11 cellular contexts compared by ENCODE assay signal in the genomic region with DNA sequence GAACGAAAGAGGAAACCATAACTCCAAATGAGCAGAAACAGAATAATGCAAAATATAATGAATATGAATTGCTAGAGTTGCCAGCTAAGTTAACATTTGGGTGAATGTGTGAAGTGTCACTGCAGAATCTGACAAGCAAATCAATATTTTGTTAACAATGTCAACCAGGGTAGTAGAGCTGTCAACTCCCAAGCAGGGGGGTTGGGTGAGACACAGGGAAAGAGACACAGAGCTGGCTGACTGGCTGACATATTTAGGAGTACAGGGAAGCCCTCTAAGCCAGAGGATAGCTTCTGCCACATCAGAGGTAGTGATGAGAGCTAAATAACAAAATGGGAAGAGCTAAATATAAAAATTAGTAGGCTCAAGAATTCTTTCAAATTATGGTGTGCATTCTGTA.
"Had no signal": no experiment of that assay in that cellular context is flagged by ENCODE, and none has a peak within 500 bp of the region (broad histone marks: within the 10 kb centered on the region; RNA-seq: fewer than 3 reads in every experiment).

No MANE protein-coding gene starts in this region.

- H3K36me3 ChIP-seq: HAP-1 had no signal

- H3K4me3 Mint-ChIP-seq: HFFc6 had no signal

- ATAC-seq: HCT116, HepG2 had no signal

- H3K27ac ChIP-seq: GM23248, HL-60, KMS-11 had no signal

- DNase-seq: GM23248, GOT3, H7, HFFc6, IMR-90, KBM-7 had no signal

- H3K4me2 ChIP-seq: KMS-11 had no signal

- H3K27ac Mint-ChIP-seq: HFFc6 had no signal

- H3K4me3 ChIP-seq: GM23248, HAP-1 had no signal

- FAIRE-seq: HepG2 had no signal

- H3K9me3 ChIP-seq: HAP-1 had no signal

- H2AFZ ChIP-seq: GM23248 had no signal

- H3K9ac ChIP-seq: GM23248, KMS-11 had no signal
